25 cellular contexts compared by ENCODE assay signal in genomic region chr4:125836597-125837195, GRCh38.
A peak's percentile ranks its signal among the peaks of the same experiment; 100 is the strongest.
DNase-seq lines count a peak whose midpoint lies in the region; FAIRE-seq and TF ChIP-seq lines count a peak whose summit lies in the region.
"Had no signal": no experiment of that assay in that cellular context is flagged by ENCODE, and none has a peak within 500 bp of the region (broad histone marks: within the 10 kb centered on the region; RNA-seq: fewer than 3 reads in every experiment).

No MANE protein-coding gene starts in this region.

- H3K23me2 ChIP-seq in H1 (ENCODE audit: low read depth, low read length) = no peaks in the 10 kb centered on the region

- DNase-seq in HT1080 (ENCODE audit: low read depth) (peak; percentile 23), SK-N-DZ (ENCODE audit: low spot score) (peak; percentile 32), H1 (ENCODE audit: low read depth in 1 of 2, low spot score in 2 of 2) (no peak), neuronal stem cell (ENCODE audit: low spot score) (no peak), lower leg skin (ENCODE audit: low spot score in 2 of 2) (no peak), Karpas-422 (no peak), NCI-H146 (lab: John Stamatoyannopoulos, UW) (no peak)
- DNase-seq: activated CD4-positive, alpha-beta T cell treated with anti-CD3 and anti-CD28 coated beads for 4 hours; activated naive CD4-positive, alpha-beta T cell; activated T-cell treated with anti-CD3 and anti-CD28 coated beads, Interleukin-2, amount 50 U/mL, for 24 hours; erythroblast; foreskin keratinocyte; hippocampal formation; immature natural killer cell; left ventricle myocardium inferior; naive thymus-derived CD8-positive, alpha-beta T cell; NCI-H1048; NCI-H187 treated with DMSO at 0.1 percent for 48 hours; NCI-H526; pancreas; stimulated activated naive CD4-positive, alpha-beta T cell treated with Interleukin-2 at 50 U/mL for 16 hours; T-cell; testis had no signal

- 91% methylated on average over 4 of the region's 4 CpGs; no CpG with 5 or more reads in 1 of the 2 experiments for WGBS in H1 (ENCODE audit: extremely low coverage in 1 of 2, insufficient coverage in 1 of 2, insufficient read length in 1 of 2, insufficient replicate concordance in 2 of 2, low coverage in 1 of 2, low lambda C conversion rate in 2 of 2, missing lambda C conversion rate in 1 of 2), 2 experiments
- 100% methylated on average over 1 of the region's 4 CpGs; no CpG with 5 or more reads in 1 of the 2 donors for WGBS in neuronal stem cell (ENCODE audit: extremely low coverage in 2 of 2, insufficient read length in 2 of 2, insufficient replicate concordance in 1 of 2), 2 donors
- 68 to 75% methylated on average over 4 of the region's 4 CpGs for WGBS in lower leg skin, 2 donors

- H3K9me2 ChIP-seq in Karpas-422 (replicated peaks; ENCODE audit: insufficient read depth, low read length) = no peaks in the 10 kb centered on the region

- H3K36me3 ChIP-seq in H1 (ENCODE audit: control insufficient read depth in 2 of 4, insufficient read depth in 4 of 4, low read length in 3 of 4) = no peaks in the 10 kb centered on the region
- H3K36me3 ChIP-seq in neuronal stem cell (replicated peaks in 1 of 2; ENCODE audit: control insufficient read depth in 2 of 2, insufficient read depth in 2 of 2, low read length in 2 of 2) = no peaks in the 10 kb centered on the region
- no peaks in the 10 kb centered on the region for H3K36me3 ChIP-seq in Karpas-422 (ENCODE audit: insufficient read depth, low read length)
- H3K36me3 ChIP-seq: left ventricle myocardium inferior, pancreas, right atrium auricular region had no signal

- H3K79me1 ChIP-seq in H1 (ENCODE audit: low read depth, low read length) (no peaks in the 10 kb centered on the region), neuronal stem cell (ENCODE audit: low read depth, low read length) (no peaks in the 10 kb centered on the region)

- H2BK5ac ChIP-seq in H1 (ENCODE audit: low read depth, low read length) (no peak overlapping the region), neuronal stem cell (ENCODE audit: low read length) (no peak overlapping the region)

- no peak overlapping the region for H3K56ac ChIP-seq in H1 (replicated peaks; ENCODE audit: insufficient read length, low read depth, low read length)

- H2AFZ ChIP-seq in H1 (ENCODE audit: low read length) (peak overlapping the region; percentile 10; the same call in 1 of the 2 replicates), neuronal stem cell (ENCODE audit: low read length) (peak overlapping the region; percentile 66), Karpas-422 (ENCODE audit: low read length) (no peak overlapping the region)
- H2AFZ ChIP-seq: GM23338 had no signal

- TF ChIP-seq CTCF in H1 (IDR thresholded peaks at IDR 0.05; ENCODE audit: control extremely low read depth in 1 of 3, insufficient read depth in 1 of 3, low read depth in 1 of 3, low read length in 3 of 3) (no peak), lower leg skin (IDR thresholded peaks at IDR 0.05) (no peak)

- no peaks in the 10 kb centered on the region for H3K79me2 ChIP-seq in H1 (ENCODE audit: control insufficient read depth in 1 of 2, insufficient read depth in 2 of 2, low read length in 2 of 2)
- no peaks in the 10 kb centered on the region for H3K79me2 ChIP-seq in Karpas-422 (ENCODE audit: low read length)

- H3K14ac ChIP-seq in H1 (ENCODE audit: insufficient read length) (no peak overlapping the region), neuronal stem cell (ENCODE audit: low read length) (no peak overlapping the region)

- no peak overlapping the region for H2BK20ac ChIP-seq in H1 (ENCODE audit: low read length)

- H3K18ac ChIP-seq in H1 (ENCODE audit: extremely low read depth, low read length) (no peak overlapping the region), neuronal stem cell (ENCODE audit: low read length) (no peak overlapping the region)

- no peak overlapping the region for H4K91ac ChIP-seq in H1 (replicated peaks; ENCODE audit: insufficient read length, low read length)
- no peak overlapping the region for H4K91ac ChIP-seq in neuronal stem cell (ENCODE audit: low read depth, low read length, poor library complexity)

- no peak overlapping the region for H2BK12ac ChIP-seq in H1 (ENCODE audit: low read depth, low read length)
- H2BK12ac ChIP-seq in neuronal stem cell (ENCODE audit: low read length) = no peak overlapping the region

- H2BK120ac ChIP-seq in H1 (replicated peaks; ENCODE audit: low read depth, low read length) = no peak overlapping the region
- no peak overlapping the region for H2BK120ac ChIP-seq in neuronal stem cell (ENCODE audit: low read depth, low read length)

- TF ChIP-seq EP300 in H1 (IDR thresholded peaks at IDR 0.05; ENCODE audit: borderline replicate concordance in 1 of 2, low read depth in 2 of 2, low read length in 2 of 2) = no peak

- no peak overlapping the region for H4K8ac ChIP-seq in H1 (ENCODE audit: extremely low read depth, insufficient read depth, low read length)
- H4K8ac ChIP-seq in neuronal stem cell (ENCODE audit: low read depth, low read length) = no peak overlapping the region

- H3K23ac ChIP-seq in H1 (ENCODE audit: insufficient read length) (no peak overlapping the region), neuronal stem cell (ENCODE audit: low read depth, low read length, poor library complexity) (no peak overlapping the region)

- H3K4me2 ChIP-seq in H1 (ENCODE audit: insufficient read depth in 1 of 2, low read depth in 2 of 2, low read length in 2 of 2) = no peak overlapping the region
- no peak overlapping the region for H3K4me2 ChIP-seq in neuronal stem cell (ENCODE audit: insufficient read depth, low read length, poor library complexity, severe bottlenecking)
- H3K4me2 ChIP-seq in Karpas-422 (ENCODE audit: low read depth, low read length, poor library complexity, severe bottlenecking) = no peak overlapping the region
- H3K4me2 ChIP-seq: GM23338 had no signal

- H4K5ac ChIP-seq in H1 (ENCODE audit: insufficient read length, low read depth, low read length) = no peak overlapping the region

- no peaks in the 10 kb centered on the region for H3K4me1 ChIP-seq in H1 (replicated peaks in 1 of 4; ENCODE audit: control insufficient read depth in 3 of 4, insufficient read depth in 4 of 4, low read length in 3 of 4)
- H3K4me1 ChIP-seq in neuronal stem cell (ENCODE audit: control insufficient read depth in 2 of 2, insufficient read depth in 1 of 2, low read depth in 1 of 2, low read length in 2 of 2) = no peaks in the 10 kb centered on the region
- no peaks in the 10 kb centered on the region for H3K4me1 ChIP-seq in Karpas-422 (ENCODE audit: low read length)
- H3K4me1 ChIP-seq: foreskin keratinocyte, left ventricle myocardium inferior, pancreas, right atrium auricular region, testis had no signal

- no peak for TF ChIP-seq RAD21 in H1 (IDR thresholded peaks at IDR 0.05 in 1 of 2, conservative IDR thresholded peaks at IDR 0.05 in 1 of 2; ENCODE audit: low read depth in 2 of 2, low read length in 2 of 2)

- TF ChIP-seq POLR2A in H1 (IDR thresholded peaks at IDR 0.05; ENCODE audit: control extremely low read depth in 1 of 2, low read depth in 2 of 2, low read length in 2 of 2) (no peak), lower leg skin (IDR thresholded peaks at IDR 0.05) (no peak)

- no peak overlapping the region for H3K4me3 ChIP-seq in H1 (ENCODE audit: extremely low read depth in 1 of 4, insufficient read depth in 2 of 4, low read depth in 3 of 4, low read length in 4 of 4)
- no peak overlapping the region for H3K4me3 ChIP-seq in neuronal stem cell (ENCODE audit: low read length in 2 of 2)
- no peak overlapping the region for H3K4me3 ChIP-seq in lower leg skin (ENCODE audit: low read depth, poor library complexity, severe bottlenecking)
- H3K4me3 ChIP-seq in Karpas-422 (ENCODE audit: low read length) = no peak overlapping the region
- H3K4me3 ChIP-seq: GM23338, left ventricle myocardium inferior, pancreas, right atrium auricular region, testis had no signal

- FAIRE-seq in H1 (lab: Jason Lieb, UNC) = no peak
- FAIRE-seq: pancreas had no signal

- H3K4ac ChIP-seq in H1 (replicated peaks; ENCODE audit: insufficient read length, low read depth, low read length) (no peak overlapping the region), neuronal stem cell (ENCODE audit: low read length) (no peak overlapping the region)

- H2AK5ac ChIP-seq in H1 (ENCODE audit: low read depth, low read length) (no peak overlapping the region), neuronal stem cell (ENCODE audit: low read depth, low read length) (no peak overlapping the region)

- H3K27ac ChIP-seq in H1 (ENCODE audit: low read depth, low read length) (no peak overlapping the region), neuronal stem cell (replicated peaks; ENCODE audit: low read length) (no peak overlapping the region), Karpas-422 (ENCODE audit: low read length) (no peak overlapping the region)
- H3K27ac ChIP-seq: foreskin keratinocyte, left ventricle myocardium inferior, pancreas, right atrium auricular region, testis had no signal

- H3K9ac ChIP-seq in H1 (replicated peaks in 1 of 4; ENCODE audit: extremely low read depth in 1 of 4, low read depth in 3 of 4, low read length in 3 of 4) = no peak overlapping the region
- no peak overlapping the region for H3K9ac ChIP-seq in neuronal stem cell (ENCODE audit: low read depth, low read length, poor library complexity)
- no peak overlapping the region for H3K9ac ChIP-seq in Karpas-422 (ENCODE audit: low read length)

- H3K27me3 ChIP-seq in H1 (replicated peaks in 1 of 4; ENCODE audit: control insufficient read depth in 3 of 4, extremely low read depth in 1 of 4, insufficient read depth in 3 of 4, low read length in 3 of 4) (no peaks in the 10 kb centered on the region), neuronal stem cell (ENCODE audit: control insufficient read depth in 3 of 3, insufficient read depth in 3 of 3, low read depth in 1 of 3, low read length in 3 of 3) (no peaks in the 10 kb centered on the region), Karpas-422 (ENCODE audit: low read length) (no peaks in the 10 kb centered on the region)
- H3K27me3 ChIP-seq: foreskin keratinocyte, pancreas, right atrium auricular region, testis had no signal

- H2BK15ac ChIP-seq in H1 (ENCODE audit: low read length) (no peak overlapping the region), neuronal stem cell (ENCODE audit: low read length) (no peak overlapping the region)

- no peaks in the 10 kb centered on the region for H3K9me3 ChIP-seq in H1 (ENCODE audit: insufficient read depth in 2 of 2, low read depth in 1 of 2, low read length in 1 of 2)
- H3K9me3 ChIP-seq in neuronal stem cell (replicated peaks in 1 of 2; ENCODE audit: control insufficient read depth in 2 of 2, insufficient read depth in 1 of 2, low read depth in 1 of 2, low read length in 2 of 2) = no peaks in the 10 kb centered on the region
- H3K9me3 ChIP-seq in Karpas-422 (ENCODE audit: low read length) = peaks cover 19% of the 10 kb centered on the region; the same call in 1 of the 2 replicates
- H3K9me3 ChIP-seq: left ventricle myocardium inferior, pancreas, right atrium auricular region, testis had no signal

- intact Hi-C loops in lower leg skin (cut with DNase I; ENCODE audit: low total_unique reads) = no loop called here

- H4K20me1 ChIP-seq in H1 (replicated peaks in 1 of 2; ENCODE audit: control insufficient read depth in 1 of 2, insufficient read depth in 2 of 2, low read length in 2 of 2) = no peaks in the 10 kb centered on the region
- H4K20me1 ChIP-seq in Karpas-422 (ENCODE audit: insufficient read depth, low read depth, low read length) = no peaks in the 10 kb centered on the region

- POLR2A ChIA-PET in H1 (lab: Charles Lee; ENCODE audit: partially characterized antibody) = interaction anchor here (0.6 kb wide), 1 partner anchor 337 kb away, joined by 3 read pairs; no protein-coding TSS in a partner anchor

- CTCF ChIA-PET in H1 (lab: Charles Lee; ENCODE audit: partially characterized antibody) = interaction anchor here (1.0 to 1.2 kb wide), 2 partner anchors 19 to 73 kb away, joined by 3 read pairs; no protein-coding TSS in a partner anchor

Comparison
In these comparisons a context has a peak if more than half of its experiments do, and no peak if none do; other contexts are left out.
1. DNase-seq: peak in HT1080 (single experiment) and SK-N-DZ (single experiment); none in H1 (0 of 2), neuronal stem cell (single experiment), lower leg skin (0 of 2), Karpas-422 (single experiment) and NCI-H146 (single experiment).